17 cellular contexts compared by ENCODE assay signal in genomic region chr2:50831666-50832065, GRCh38.
"Had no signal": no experiment of that assay in that cellular context is flagged by ENCODE, and none has a peak within 500 bp of the region (broad histone marks: within the 10 kb centered on the region; RNA-seq: fewer than 3 reads in every experiment).

No MANE protein-coding gene starts in this region.

- H3K4me3 ChIP-seq: cardiac muscle cell, right atrium auricular region, spleen, upper lobe of left lung had no signal

- DNase-seq: activated B cell treated with CpG ODN at 0.5 μM for 24 hours; activated CD4-positive, alpha-beta T cell treated with anti-CD3 and anti-CD28 coated beads for 36 hours; activated CD4-positive, alpha-beta T cell treated with anti-CD3 and anti-CD28 coated beads, Interleukin-2, amount 50 U/mL, for 48 hours; activated effector memory CD4-positive, alpha-beta T cell treated with Interleukin-2 at 50 U/mL for 16 hours; activated naive CD4-positive, alpha-beta T cell treated with anti-CD3 and anti-CD28 coated beads, Interleukin-2, amount 10 ng/mL, durations not matched to agents 7 days and 5 days; activated T-cell treated with anti-CD3 and anti-CD28 coated beads, Interleukin-2, amount 50 U/mL, for 48 hours; effector CD8-positive, alpha-beta T cell; foreskin keratinocyte; left ventricle myocardium superior; mammary epithelial cell; spleen; stimulated activated CD4-positive, alpha-beta T cell treated with anti-CD3 and anti-CD28 coated beads, Interleukin-4, amount 100 ng/mL, for 1 hour; stimulated activated naive CD4-positive, alpha-beta T cell treated with Interleukin-2 at 50 U/mL for 16 hours; T-helper 9 cell; upper lobe of left lung had no signal

- H3K27ac ChIP-seq: cardiac muscle cell, foreskin keratinocyte, right atrium auricular region, spleen, upper lobe of left lung had no signal

- H3K27me3 ChIP-seq: cardiac muscle cell, foreskin keratinocyte, right atrium auricular region, spleen, upper lobe of left lung had no signal
